Comparison of ENCODE assay signal across 7 cellular contexts in the genomic region with DNA sequence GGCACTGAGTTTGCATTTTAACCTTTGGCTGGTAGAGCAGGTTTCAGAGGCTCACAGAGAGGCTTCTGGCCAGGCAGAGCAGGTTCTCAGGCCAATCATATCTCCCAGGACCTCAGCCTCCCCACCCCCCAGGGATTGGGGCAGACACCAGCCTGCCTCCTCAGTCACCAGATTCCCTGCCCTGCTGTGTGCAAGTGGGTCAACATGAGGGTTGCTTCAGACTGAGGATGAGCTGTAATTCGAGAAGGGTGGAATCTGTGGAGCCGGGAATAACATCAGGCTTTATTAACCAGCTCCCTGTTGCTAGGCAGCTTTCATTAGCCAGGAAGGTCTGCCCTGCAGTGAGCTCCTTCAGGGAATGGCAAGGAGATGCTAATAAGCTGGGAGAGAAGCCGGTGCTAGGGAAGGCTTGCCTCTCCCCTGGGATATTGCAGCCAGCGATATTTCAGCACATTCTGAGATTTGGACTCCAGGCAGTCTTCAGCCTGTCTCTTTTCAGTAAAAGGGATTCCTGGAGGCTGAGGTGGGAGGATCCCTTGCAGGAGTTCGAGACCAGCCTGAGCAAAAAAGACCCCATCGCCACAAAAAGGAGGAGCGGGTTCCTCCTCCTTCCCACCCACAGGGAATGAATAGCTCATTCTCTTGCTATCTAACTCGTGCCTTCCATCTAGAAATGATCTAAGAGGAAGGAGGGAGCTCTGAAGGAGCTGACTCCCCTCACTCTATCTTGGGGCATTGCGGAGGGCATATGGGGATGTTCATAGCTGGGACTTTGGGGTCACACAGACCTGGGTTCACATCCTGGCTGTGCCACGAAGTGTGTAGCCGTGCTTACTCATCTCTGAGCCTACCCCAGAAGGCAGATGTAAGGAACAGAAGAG. TPM values are rescaled to one million over a fixed set of nuclear protein-coding genes. Genes with fewer than 3 reads are reported as not detected.
A peak's percentile ranks its signal among the peaks of the same experiment; 100 is the strongest.
DNase-seq lines count a peak whose midpoint lies in the region; ATAC-seq, FAIRE-seq and TF ChIP-seq lines count a peak whose summit lies in the region.

No MANE protein-coding gene starts in this region.

- H3K27me3 ChIP-seq in Panc1 (ENCODE audit: control insufficient read depth, insufficient read depth, low read length) (no peaks in the 10 kb centered on the region), foreskin keratinocyte (no peaks in the 10 kb centered on the region), pancreas (no peaks in the 10 kb centered on the region)

- no peak overlapping the region for H3K4me3 ChIP-seq in Panc1 (ENCODE audit: low read depth in 2 of 2, low read length in 2 of 2)
- H3K4me3 ChIP-seq in pancreas = no peak overlapping the region

- no peaks in the 10 kb centered on the region for H3K27me3 Mint-ChIP-seq in activated CD8-positive, alpha-beta T cell treated with anti-CD3 and anti-CD28 coated beads, Interleukin-2, amount 10 ng/mL, durations not matched to agents 7 days and 5 days (ENCODE audit: low read depth)

- H3K27ac Mint-ChIP-seq in activated CD8-positive, alpha-beta T cell treated with anti-CD3 and anti-CD28 coated beads, Interleukin-2, amount 10 ng/mL, durations not matched to agents 7 days and 5 days = no peak overlapping the region

- CTCF ChIA-PET in Panc1 (lab: Charles Lee) = no interaction called here
- CTCF ChIA-PET in activated CD8-positive, alpha-beta T cell treated with anti-CD3 and anti-CD28 coated beads, Interleukin-2, amount 10 ng/mL, durations not matched to agents 7 days and 5 days (lab: Charles Lee) = interaction anchor here (0.6 to 1.8 kb wide), 4 partner anchors 10 to 68 kb away, joined by 3 to 7 read pairs (median 5); no protein-coding TSS in a partner anchor

- no peaks in the 10 kb centered on the region for H3K9me3 Mint-ChIP-seq in activated CD8-positive, alpha-beta T cell treated with anti-CD3 and anti-CD28 coated beads, Interleukin-2, amount 10 ng/mL, durations not matched to agents 7 days and 5 days (ENCODE audit: insufficient read depth)

- no peaks in the 10 kb centered on the region for H3K4me1 ChIP-seq in Panc1 (ENCODE audit: control insufficient read depth, insufficient read depth, low read length)
- H3K4me1 ChIP-seq in foreskin keratinocyte = no peaks in the 10 kb centered on the region
- H3K4me1 ChIP-seq in pancreas = peaks cover 0 to 8% (median 0%) of the 10 kb centered on the region in 3 donors

- WGBS in pancreas, 2 donors = 61 to 62% methylated on average over 11 of the region's 11 CpGs

- POLR2A ChIA-PET in Panc1 (lab: Charles Lee) = no interaction called here
- POLR2A ChIA-PET in activated CD8-positive, alpha-beta T cell treated with anti-CD3 and anti-CD28 coated beads, Interleukin-2, amount 10 ng/mL, durations not matched to agents 7 days and 5 days (lab: Charles Lee) = no interaction called here

- BruUV-seq in Panc1 (replicated peaks; lab: Mats Ljungman, UMichigan) = no TSS peak

- no peak overlapping the region for H3K4me3 Mint-ChIP-seq in activated CD8-positive, alpha-beta T cell treated with anti-CD3 and anti-CD28 coated beads, Interleukin-2, amount 10 ng/mL, durations not matched to agents 7 days and 5 days

- no peak for TF ChIP-seq CTCF in Panc1 (IDR thresholded peaks at IDR 0.05)
- TF ChIP-seq CTCF in foreskin keratinocyte (conservative IDR thresholded peaks at IDR 0.05) = no peak
- no peak for TF ChIP-seq CTCF in pancreas (IDR thresholded peaks at IDR 0.05)
- no peak for TF ChIP-seq CTCF in GM10266 (IDR thresholded peaks at IDR 0.05; ENCODE audit: control insufficient read depth, insufficient read depth, low read depth, missing control alignments)

- 0 out of 2 replicates have a peak, but pooled peaks have one; percentile 46 for ATAC-seq in Panc1
- ATAC-seq in foreskin keratinocyte = peak; percentile 25
- ATAC-seq in pancreas = peak; percentile 74 to 87 (median 86)
- no peak for ATAC-seq in activated CD8-positive, alpha-beta T cell treated with anti-CD3 and anti-CD28 coated beads, Interleukin-2, amount 10 ng/mL, durations not matched to agents 7 days and 5 days
- ATAC-seq in HG03108 (IDR thresholded peaks at IDR 0.05; ENCODE audit: unreplicated experiment) = no peak

- H3K36me3 Mint-ChIP-seq in activated CD8-positive, alpha-beta T cell treated with anti-CD3 and anti-CD28 coated beads, Interleukin-2, amount 10 ng/mL, durations not matched to agents 7 days and 5 days (ENCODE audit: low read depth) = peaks cover 7% of the 10 kb centered on the region

- in situ Hi-C loops in Panc1 (cut with HindIII; ENCODE audit: low pct_unique_long_range_greater_than_20kb, low sequenced_read_pairs) = no loop called here

- FAIRE-seq in pancreas (lab: Jason Lieb, UNC) = no peak

- peak; percentile 60 for DNase-seq in HK-2 (ENCODE audit: unreplicated experiment)
- no peak for DNase-seq in Panc1 (ENCODE audit: low read depth, low spot score)
- peak; percentile 44 to 57 for DNase-seq in foreskin keratinocyte
- DNase-seq in pancreas = peak in 1 of 6 donors; percentile 49
- no peak for DNase-seq in activated CD8-positive, alpha-beta T cell treated with anti-CD3 and anti-CD28 coated beads, Interleukin-2, amount 10 ng/mL, durations not matched to agents 7 days and 5 days
- DNase-seq in GM10266 (ENCODE audit: extremely low spot score) = no peak

- H3K4me1 Mint-ChIP-seq in activated CD8-positive, alpha-beta T cell treated with anti-CD3 and anti-CD28 coated beads, Interleukin-2, amount 10 ng/mL, durations not matched to agents 7 days and 5 days (ENCODE audit: low read depth) = peaks cover 17% of the 10 kb centered on the region

- no peak overlapping the region for H3K27ac ChIP-seq in Panc1 (ENCODE audit: low read length)
- no peak overlapping the region for H3K27ac ChIP-seq in foreskin keratinocyte
- H3K27ac ChIP-seq in pancreas = peak overlapping the region in 2 of 4 donors; percentile 35 to 36

- H3K9me3 ChIP-seq in Panc1 (ENCODE audit: control insufficient read depth, insufficient read depth, low read depth, low read length) = no peaks in the 10 kb centered on the region
- H3K9me3 ChIP-seq in pancreas = no peaks in the 10 kb centered on the region

- H3K36me3 ChIP-seq in Panc1 (ENCODE audit: control insufficient read depth, insufficient read depth, low read length) (no peaks in the 10 kb centered on the region), pancreas (no peaks in the 10 kb centered on the region)

- intact Hi-C loops in Panc1 (cut with micrococcal nuclease; ENCODE audit: unreplicated experiment) (no loop called here), pancreas (cut with DNase I) (no loop called here)

RNA-seq across cellular contexts. Expression of a gene that starts 10.7 kb away (rescaled TPM):
- total RNA-seq in Panc1 (2021; ENCODE audit: unreplicated experiment) (49.0 TPM), foreskin keratinocyte (26.5 and 27.0 TPM in 2 replicates), pancreas (10 to 100 TPM; 17.6 to 34.6 (median 24.5) TPM)
- polyA plus RNA-seq in Panc1 (2012; ENCODE audit: insufficient read length) = 52.3 TPM
- polyA plus RNA-seq in foreskin keratinocyte (18.7 and 18.8 TPM in 2 replicates), pancreas (100 to 1,000 TPM; 152 to 153 TPM)
- total RNA-seq in activated CD8-positive, alpha-beta T cell treated with anti-CD3 and anti-CD28 coated beads, Interleukin-2, amount 10 ng/mL, durations not matched to agents 7 days and 5 days = 10 to 100 TPM; 65.9 to 67.8 TPM

RNA-seq across cellular contexts. Expression of a gene that starts 11.8 kb away (rescaled TPM):
- 44.7 TPM for total RNA-seq in Panc1 (2021; ENCODE audit: unreplicated experiment)
- polyA plus RNA-seq in Panc1 (2012; ENCODE audit: insufficient read length) = 69.7 TPM
- total RNA-seq in foreskin keratinocyte = 48.4 and 55.4 TPM in 2 replicates
- polyA plus RNA-seq in foreskin keratinocyte = 21.6 and 27.8 TPM in 2 replicates
- 10 to 100 TPM in 4 of 6 donors, 1 to 10 TPM in 2; 8.3 to 17.3 (median 13.6) TPM for total RNA-seq in pancreas
- polyA plus RNA-seq in pancreas = 10 to 100 TPM; 10.7 to 10.8 TPM
- total RNA-seq in activated CD8-positive, alpha-beta T cell treated with anti-CD3 and anti-CD28 coated beads, Interleukin-2, amount 10 ng/mL, durations not matched to agents 7 days and 5 days = 10 to 100 TPM; 36.0 to 36.6 TPM

RNA-seq across cellular contexts. Expression of a gene that starts 44.3 kb away (rescaled TPM):
- total RNA-seq in Panc1 (2021; ENCODE audit: unreplicated experiment) = 11.8 TPM
- polyA plus RNA-seq in Panc1 (2012; ENCODE audit: insufficient read length) = 4.6 TPM
- 9.4 and 13.5 TPM in 2 replicates for total RNA-seq in foreskin keratinocyte
- 10.5 and 11.5 TPM in 2 replicates for polyA plus RNA-seq in foreskin keratinocyte
- 1 to 10 TPM; 5.1 to 9.9 (median 5.3) TPM for total RNA-seq in pancreas
- polyA plus RNA-seq in pancreas = 1 to 10 TPM; 2.0 to 3.8 TPM
- total RNA-seq in activated CD8-positive, alpha-beta T cell treated with anti-CD3 and anti-CD28 coated beads, Interleukin-2, amount 10 ng/mL, durations not matched to agents 7 days and 5 days = 10 to 100 TPM; 18.7 to 23.1 TPM

RNA-seq across cellular contexts. Expression of a gene that starts 44.5 kb away (rescaled TPM):
- 17.8 TPM for total RNA-seq in Panc1 (2021; ENCODE audit: unreplicated experiment)
- polyA plus RNA-seq in Panc1 (2012; ENCODE audit: insufficient read length) = 18.2 TPM
- 18.5 and 19.9 TPM in 2 replicates for total RNA-seq in foreskin keratinocyte
- 19.1 and 22.0 TPM in 2 replicates for polyA plus RNA-seq in foreskin keratinocyte
- total RNA-seq in pancreas = 10 to 100 TPM in 4 of 6 donors, 1 to 10 TPM in 2; 8.4 to 17.0 (median 10.8) TPM
- 10 to 100 TPM; 16.3 to 19.8 TPM for polyA plus RNA-seq in pancreas
- 10 to 100 TPM; 49.8 to 55.9 TPM for total RNA-seq in activated CD8-positive, alpha-beta T cell treated with anti-CD3 and anti-CD28 coated beads, Interleukin-2, amount 10 ng/mL, durations not matched to agents 7 days and 5 days

RNA-seq across cellular contexts. Expression of a gene that starts 52.8 kb away (rescaled TPM):
- total RNA-seq in Panc1 (2021; ENCODE audit: unreplicated experiment) (31.8 TPM), foreskin keratinocyte (5.3 and 5.9 TPM in 2 replicates), pancreas (10 to 100 TPM in 4 of 6 donors, 1 to 10 TPM in 2; 8.7 to 15.8 (median 10.3) TPM)
- 38.4 TPM for polyA plus RNA-seq in Panc1 (2012; ENCODE audit: insufficient read length)
- polyA plus RNA-seq in foreskin keratinocyte (4.5 and 4.7 TPM in 2 replicates), pancreas (10 to 100 TPM in 1 of 2 donors, 1 to 10 TPM in 1; 9.6 to 15.3 TPM)
- total RNA-seq in activated CD8-positive, alpha-beta T cell treated with anti-CD3 and anti-CD28 coated beads, Interleukin-2, amount 10 ng/mL, durations not matched to agents 7 days and 5 days = 10 to 100 TPM; 24.1 to 24.2 TPM

Comparison
In these comparisons a context has a peak if more than half of its experiments do, and no peak if none do; other contexts are left out.
1. DNase-seq: peak in HK-2 (single experiment) and foreskin keratinocyte (2 of 2); none in Panc1 (single experiment), activated CD8-positive, alpha-beta T cell treated with anti-CD3 and anti-CD28 coated beads, Interleukin-2, amount 10 ng/mL, durations not matched to agents 7 days and 5 days (single experiment) and GM10266 (single experiment).
2. ATAC-seq: peak in Panc1 (single experiment), foreskin keratinocyte (single experiment) and pancreas (4 of 4); none in activated CD8-positive, alpha-beta T cell treated with anti-CD3 and anti-CD28 coated beads, Interleukin-2, amount 10 ng/mL, durations not matched to agents 7 days and 5 days (single experiment) and HG03108 (single experiment).